ENCODE assay signal across 12 cellular contexts in genomic region chr5:16975950-16976624, GRCh38. TPM values are rescaled to one million over a fixed set of nuclear protein-coding genes. Genes with fewer than 3 reads are reported as not detected.
A peak's percentile ranks its signal among the peaks of the same experiment; 100 is the strongest.
DNase-seq lines count a peak whose midpoint lies in the region; ATAC-seq lines count a peak whose summit lies in the region.
"Had no signal": no experiment of that assay in that cellular context is flagged by ENCODE, and none has a peak within 500 bp of the region (broad histone marks: within the 10 kb centered on the region; RNA-seq: fewer than 3 reads in every experiment).

No MANE protein-coding gene starts in this region.

- no peaks in the 10 kb centered on the region for H3K4me1 Mint-ChIP-seq in naive thymus-derived CD4-positive, alpha-beta T cell

- H3K9me3 ChIP-seq in naive thymus-derived CD4-positive, alpha-beta T cell (ENCODE audit: control insufficient read depth in 2 of 3, low read length in 3 of 3) = no peaks in the 10 kb centered on the region

- H3K4me3 Mint-ChIP-seq in naive thymus-derived CD4-positive, alpha-beta T cell = no peak overlapping the region
- H3K4me3 Mint-ChIP-seq: nephron had no signal

- CTCF ChIA-PET in naive thymus-derived CD4-positive, alpha-beta T cell (lab: Charles Lee) = no interaction called here

- no peak overlapping the region for H3K27ac ChIP-seq in naive thymus-derived CD4-positive, alpha-beta T cell (ENCODE audit: low read depth, low read length)

- no peaks in the 10 kb centered on the region for H3K27me3 ChIP-seq in naive thymus-derived CD4-positive, alpha-beta T cell (ENCODE audit: control insufficient read depth in 2 of 2, insufficient read depth in 2 of 2, low read length in 2 of 2)

- no peaks in the 10 kb centered on the region for H3K4me1 ChIP-seq in naive thymus-derived CD4-positive, alpha-beta T cell (ENCODE audit: control insufficient read depth in 2 of 2, insufficient read depth in 2 of 2, low read length in 2 of 2)

- H3K9me3 Mint-ChIP-seq in naive thymus-derived CD4-positive, alpha-beta T cell = peaks cover 0 to 4% (median 0%) of the 10 kb centered on the region in 11 donors
- H3K9me3 Mint-ChIP-seq: nephron had no signal

- H3K36me3 ChIP-seq in naive thymus-derived CD4-positive, alpha-beta T cell (ENCODE audit: control insufficient read depth in 2 of 3, insufficient read depth in 3 of 3, low read length in 3 of 3) = no peaks in the 10 kb centered on the region

- no peaks in the 10 kb centered on the region for H3K36me3 Mint-ChIP-seq in naive thymus-derived CD4-positive, alpha-beta T cell

- ATAC-seq in GM19438 (IDR thresholded peaks at IDR 0.05; ENCODE audit: low read depth, unreplicated experiment) (peak; percentile 84), HG02970 (IDR thresholded peaks at IDR 0.05; ENCODE audit: low FRiP score, unreplicated experiment) (peak; percentile 89), GM18868 (IDR thresholded peaks at IDR 0.05; ENCODE audit: unreplicated experiment) (no peak)
- ATAC-seq in naive thymus-derived CD4-positive, alpha-beta T cell = no peak

- POLR2A ChIA-PET in naive thymus-derived CD4-positive, alpha-beta T cell (lab: Charles Lee) = no interaction called here

- H3K4me3 ChIP-seq in naive thymus-derived CD4-positive, alpha-beta T cell (ENCODE audit: low read length) = no peak overlapping the region

- H3K27me3 Mint-ChIP-seq in naive thymus-derived CD4-positive, alpha-beta T cell = peaks cover 0 to 12% (median 2%) of the 10 kb centered on the region in 5 donors

- intact Hi-C loops in naive thymus-derived CD4-positive, alpha-beta T cell (cut with micrococcal nuclease) = no loop called here

- DNase-seq in A172 (ENCODE audit: low spot score) = peak; percentile 33
- peak; percentile 92 for DNase-seq in MV-4-11 (lab: John Stamatoyannopoulos, UW)
- DNase-seq in NCI-H2081 (lab: John Stamatoyannopoulos, UW) = no peak
- no peak for DNase-seq in naive thymus-derived CD4-positive, alpha-beta T cell
- DNase-seq in HK-2 (ENCODE audit: unreplicated experiment) = no peak
- DNase-seq: NCI-H446 treated with DMSO at 0.1 percent for 48 hours; stimulated activated CD4-positive, alpha-beta T cell treated with anti-CD3 and anti-CD28 coated beads, Interleukin-1b, Interleukin-23, amount 100 ng/mL, for 48 hours; trophoblast cell had no signal

- no peak overlapping the region for H3K27ac Mint-ChIP-seq in naive thymus-derived CD4-positive, alpha-beta T cell
- H3K27ac Mint-ChIP-seq: nephron had no signal

RNA-seq across cellular contexts. Expression of gene MYO10, which starts 40.0 kb away (rescaled TPM):
- total RNA-seq in A172 (2014; rRNA removed; shearing (Covaris generic)) = 5.2 and 9.4 TPM in 2 replicates
- 1 to 10 TPM in 1 of 5 experiments, not detected in 4; 1.0 TPM for total RNA-seq in naive thymus-derived CD4-positive, alpha-beta T cell
- polyA plus RNA-seq in naive thymus-derived CD4-positive, alpha-beta T cell = under 1 TPM in 1 of 2 donors, not detected in 1; 0.02 TPM

Comparison
In these comparisons a context has a peak if more than half of its experiments do, and no peak if none do; other contexts are left out.
1. DNase-seq: peak in A172 (single experiment) and MV-4-11 (single experiment); none in NCI-H2081 (0 of 2), naive thymus-derived CD4-positive, alpha-beta T cell (0 of 9) and HK-2 (single experiment).
2. ATAC-seq: peak in GM19438 (single experiment) and HG02970 (single experiment); none in naive thymus-derived CD4-positive, alpha-beta T cell (single experiment) and GM18868 (single experiment).